In genomic region chr6:145214570-145214969, GRCh38 we compare ENCODE assay signal across 8 cellular contexts.
DNase-seq lines count a peak whose midpoint lies in the region; ATAC-seq and TF ChIP-seq lines count a peak whose summit lies in the region.

No MANE protein-coding gene starts in this region.

- TF ChIP-seq EP300 in SK-N-SH (IDR thresholded peaks at IDR 0.05; ENCODE audit: borderline replicate concordance in 1 of 2, low read depth in 1 of 2, low read length in 1 of 2): no peak

- peak; percentile 76 for TF ChIP-seq CTCF in SK-N-SH (IDR thresholded peaks at IDR 0.05)

- H3K9me3 ChIP-seq in SK-N-SH (no peaks in the 10 kb centered on the region), neuron (ENCODE audit: low read length) (no peaks in the 10 kb centered on the region)

- no peak overlapping the region for H3K9ac ChIP-seq in SK-N-SH

- DNase-seq in SK-N-SH (peak; percentile 4), NCI-H146 (lab: John Stamatoyannopoulos, UW) (peak; percentile 67), cerebellar cortex (ENCODE audit: low spot score) (peak; percentile 10)

- no peaks in the 10 kb centered on the region for H3K36me3 ChIP-seq in SK-N-SH (replicated peaks in 1 of 2; ENCODE audit: control insufficient read depth in 1 of 2, insufficient read depth in 2 of 2, low read length in 1 of 2)
- H3K36me3 ChIP-seq in neuron (ENCODE audit: insufficient read depth, low read length): no peaks in the 10 kb centered on the region

- no peak overlapping the region for H3K4me2 ChIP-seq in SK-N-SH

- H2AFZ ChIP-seq in SK-N-SH (ENCODE audit: low read depth): no peak overlapping the region
- H2AFZ ChIP-seq in neuron (ENCODE audit: low read depth, low read length): peak overlapping the region; percentile 61

- H3K27me3 ChIP-seq in SK-N-SH (ENCODE audit: insufficient read depth): no peaks in the 10 kb centered on the region
- no peaks in the 10 kb centered on the region for H3K27me3 ChIP-seq in neuron (ENCODE audit: insufficient read depth, low read length)

- H3K4me1 ChIP-seq in SK-N-SH (ENCODE audit: control insufficient read depth in 1 of 2, insufficient read depth in 2 of 2, low read depth in 1 of 2, low read length in 1 of 2) (no peaks in the 10 kb centered on the region; a peak in 2 of 4 replicates), neuron (ENCODE audit: insufficient read depth, low read length) (peaks cover 14% of the 10 kb centered on the region)

- H3K9me2 ChIP-seq in SK-N-SH: no peaks in the 10 kb centered on the region

- CTCF ChIA-PET in SK-N-SH (lab: Yijun Ruan, JAX): interaction anchor here (0.9 to 3.9 kb wide), 6 partner anchors 418 to 666 kb away, joined by 3 to 27 read pairs (median 6); no protein-coding TSS in a partner anchor

- H3K27ac ChIP-seq in SK-N-SH (ENCODE audit: low read depth in 2 of 2, low read length in 1 of 2): no peak overlapping the region

- H4K20me1 ChIP-seq in SK-N-SH (ENCODE audit: insufficient read depth): no peaks in the 10 kb centered on the region

- no peak for ATAC-seq in SK-N-SH treated with all-trans-retinoic acid at 6 μM for 48 hours
- ATAC-seq in GM19328 (IDR thresholded peaks at IDR 0.05; ENCODE audit: unreplicated experiment): no peak
- no peak for ATAC-seq in HG03135 (IDR thresholded peaks at IDR 0.05; ENCODE audit: unreplicated experiment)
- no peak for ATAC-seq in GM18498 (IDR thresholded peaks at IDR 0.05; ENCODE audit: unreplicated experiment)

- POLR2A ChIA-PET in SK-N-SH (lab: Yijun Ruan, JAX): no interaction called here

- H3K4me3 ChIP-seq in SK-N-SH (ENCODE audit: low read depth in 2 of 2, low read length in 1 of 2): peak overlapping the region in 1 of 2 experiments; percentile 47; a peak in 1 of 4 replicates
- H3K4me3 ChIP-seq in neuron (ENCODE audit: low read length): no peak overlapping the region

- H3K79me2 ChIP-seq in SK-N-SH (ENCODE audit: insufficient read depth): no peaks in the 10 kb centered on the region

- no peaks in the 10 kb centered on the region for H3F3A ChIP-seq in SK-N-SH (replicated peaks; ENCODE audit: insufficient read depth)

- peak; percentile 80 for TF ChIP-seq RAD21 in SK-N-SH (IDR thresholded peaks at IDR 0.05; ENCODE audit: low read length)

- 2% methylated on average over 2 of the region's 2 CpGs for WGBS in SK-N-SH (ENCODE audit: low lambda C conversion rate)

TF ChIP-seq in SK-N-SH, 30 proteins besides CTCF, POLR2A, EP300 and RAD21:
- TF ChIP-seq IRF3 (IDR thresholded peaks at IDR 0.05; ENCODE audit: low read depth, low read length) (no peak), SMC3 (IDR thresholded peaks at IDR 0.05; ENCODE audit: low read depth, low read length) (peak; percentile 55)
- TF ChIP-seq, protein P1, sequence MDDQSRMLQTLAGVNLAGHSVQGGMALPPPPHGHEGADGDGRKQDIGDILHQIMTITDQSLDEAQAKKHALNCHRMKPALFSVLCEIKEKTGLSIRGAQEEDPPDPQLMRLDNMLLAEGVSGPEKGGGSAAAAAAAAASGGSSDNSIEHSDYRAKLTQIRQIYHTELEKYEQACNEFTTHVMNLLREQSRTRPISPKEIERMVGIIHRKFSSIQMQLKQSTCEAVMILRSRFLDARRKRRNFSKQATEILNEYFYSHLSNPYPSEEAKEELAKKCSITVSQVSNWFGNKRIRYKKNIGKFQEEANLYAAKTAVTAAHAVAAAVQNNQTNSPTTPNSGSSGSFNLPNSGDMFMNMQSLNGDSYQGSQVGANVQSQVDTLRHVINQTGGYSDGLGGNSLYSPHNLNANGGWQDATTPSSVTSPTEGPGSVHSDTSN (IDR thresholded peaks at IDR 0.05): no peak
TF ChIP-seq in SK-N-SH: peak in this region for 1.

TF ChIP-seq in SK-N-SH treated with all-trans-retinoic acid at 6 μM for 48 hours, 23 proteins besides CTCF, POLR2A, EP300 and RAD21:
- TF ChIP-seq TCF4 (CRISPR knock-in tag; IDR thresholded peaks at IDR 0.05; ENCODE audit: borderline replicate concordance) (no peak), PPARA (CRISPR knock-in tag; IDR thresholded peaks at IDR 0.05; ENCODE audit: borderline replicate concordance) (no peak), POU6F1 (CRISPR knock-in tag; IDR thresholded peaks at IDR 0.05; ENCODE audit: borderline replicate concordance, low read depth) (no peak), ZNF70 (CRISPR knock-in tag; IDR thresholded peaks at IDR 0.05) (no peak), ZNF8 (CRISPR knock-in tag; IDR thresholded peaks at IDR 0.05) (no peak)

Comparison
In these comparisons a context has a peak if more than half of its experiments do, and no peak if none do; other contexts are left out.
1. DNase-seq: peak in every context shown above with its lines; median percentile 67 in NCI-H146; 10 in cerebellar cortex; 4 in SK-N-SH.